In genomic region chr5:54611290-54611951, GRCh38 we compare ENCODE assay signal across 13 cellular contexts.
A peak's percentile ranks its signal among the peaks of the same experiment; 100 is the strongest.
DNase-seq lines count a peak whose midpoint lies in the region; ATAC-seq, FAIRE-seq and TF ChIP-seq lines count a peak whose summit lies in the region.
"Had no signal": no experiment of that assay in that cellular context is flagged by ENCODE, and none has a peak within 500 bp of the region (broad histone marks: within the 10 kb centered on the region; RNA-seq: fewer than 3 reads in every experiment).

No MANE protein-coding gene starts in this region.

- FAIRE-seq in HTR-8/SVneo (lab: Jason Lieb, UNC) = peak; percentile 54

- no peak overlapping the region for H3K4me3 Mint-ChIP-seq in CD8-positive, alpha-beta T cell
- peak overlapping the region; percentile 76 for H3K4me3 Mint-ChIP-seq in central memory CD8-positive, alpha-beta T cell
- H3K4me3 Mint-ChIP-seq: nephron had no signal

- H3K9me3 Mint-ChIP-seq in CD8-positive, alpha-beta T cell = peaks cover 5% of the 10 kb centered on the region
- peaks cover 10% of the 10 kb centered on the region for H3K9me3 Mint-ChIP-seq in central memory CD8-positive, alpha-beta T cell
- H3K9me3 Mint-ChIP-seq: nephron had no signal

- H3K27ac Mint-ChIP-seq in CD8-positive, alpha-beta T cell = peak overlapping the region; percentile 9
- H3K27ac Mint-ChIP-seq in central memory CD8-positive, alpha-beta T cell (ENCODE audit: low read depth) = peak overlapping the region; percentile 88
- H3K27ac Mint-ChIP-seq: nephron had no signal

- H3K27ac ChIP-seq in CD8-positive, alpha-beta T cell (ENCODE audit: low read depth, low read length) = no peak overlapping the region
- peak overlapping the region; percentile 89 for H3K27ac ChIP-seq in neutrophil
- no peak overlapping the region for H3K27ac ChIP-seq in stomach
- H3K27ac ChIP-seq: thyroid gland had no signal

- POLR2A ChIA-PET in CD8-positive, alpha-beta T cell (lab: Charles Lee) = interaction anchor here (0.6 to 1.9 kb wide), 6 partner anchors 12 to 263 kb away, joined by 3 to 16 read pairs (median 6); no protein-coding TSS in a partner anchor

- TF ChIP-seq EP300 in stomach (IDR thresholded peaks at IDR 0.05) = no peak

- H3K36me3 ChIP-seq in CD8-positive, alpha-beta T cell (ENCODE audit: insufficient read depth, low read length) = no peaks in the 10 kb centered on the region
- H3K36me3 ChIP-seq in neutrophil (no peaks in the 10 kb centered on the region), stomach (no peaks in the 10 kb centered on the region)
- H3K36me3 ChIP-seq: thyroid gland had no signal

- CTCF ChIA-PET in CD8-positive, alpha-beta T cell (lab: Charles Lee) = interaction anchor here (1.0 to 2.2 kb wide), 3 partner anchors 35 to 549 kb away, joined by 3 to 7 read pairs (median 4); partner anchors contain the start of gene GPX8

- ATAC-seq in CD8-positive, alpha-beta T cell = no peak
- ATAC-seq in central memory CD8-positive, alpha-beta T cell (replicated peaks; ENCODE audit: extremely low read depth, poor library complexity, severe bottlenecking) = no peak
- no peak for ATAC-seq in HG03108 (IDR thresholded peaks at IDR 0.05; ENCODE audit: unreplicated experiment)
- no peak for ATAC-seq in left lobe of liver

- H3K4me3 ChIP-seq in CD8-positive, alpha-beta T cell (ENCODE audit: low read depth, low read length) = no peak overlapping the region
- peak overlapping the region in 1 of 2 experiments; percentile 28 for H3K4me3 ChIP-seq in neutrophil (ENCODE audit: low read depth in 1 of 2, low read length in 1 of 2)
- H3K4me3 ChIP-seq in stomach = no peak overlapping the region
- H3K4me3 ChIP-seq: skin epidermis, thyroid gland had no signal

- H3K4me1 Mint-ChIP-seq in CD8-positive, alpha-beta T cell (ENCODE audit: low read depth) = peaks cover 27% of the 10 kb centered on the region
- H3K4me1 Mint-ChIP-seq in central memory CD8-positive, alpha-beta T cell = peaks cover 46% of the 10 kb centered on the region

- no peak for DNase-seq in CD8-positive, alpha-beta T cell
- DNase-seq in HTR-8/SVneo (ENCODE audit: insufficient read length, low spot score) (no peak), SHP77 treated with DMSO at 0.1 percent for 48 hours (lab: John Stamatoyannopoulos, UW) (no peak), left lobe of liver (ENCODE audit: low spot score) (no peak), stomach (no peak)
- DNase-seq in central memory CD8-positive, alpha-beta T cell (ENCODE audit: low spot score in 2 of 2) = no peak
- DNase-seq: Calu3, OCI-M1, thyroid gland had no signal

- no peaks in the 10 kb centered on the region for H3K36me3 Mint-ChIP-seq in CD8-positive, alpha-beta T cell
- H3K36me3 Mint-ChIP-seq in central memory CD8-positive, alpha-beta T cell (ENCODE audit: insufficient read depth) = peaks cover 3% of the 10 kb centered on the region

- no peaks in the 10 kb centered on the region for H3K9me3 ChIP-seq in CD8-positive, alpha-beta T cell (ENCODE audit: low read length)
- no peaks in the 10 kb centered on the region for H3K9me3 ChIP-seq in neutrophil
- H3K9me3 ChIP-seq in stomach = no peaks in the 10 kb centered on the region
- H3K9me3 ChIP-seq: thyroid gland had no signal

- WGBS in stomach, 5 donors = 46 to 79% (median 62%) methylated on average over 5 of the region's 5 CpGs

- no peak for TF ChIP-seq CTCF in CD8-positive, alpha-beta T cell (IDR thresholded peaks at IDR 0.05)
- TF ChIP-seq CTCF in neutrophil (IDR thresholded peaks at IDR 0.05) (no peak), stomach (IDR thresholded peaks at IDR 0.05) (no peak)

- H3K27me3 Mint-ChIP-seq in CD8-positive, alpha-beta T cell (ENCODE audit: low read depth) = no peaks in the 10 kb centered on the region
- H3K27me3 Mint-ChIP-seq in central memory CD8-positive, alpha-beta T cell = no peaks in the 10 kb centered on the region

- H3K27me3 ChIP-seq in CD8-positive, alpha-beta T cell (ENCODE audit: insufficient read depth, low read length) = no peaks in the 10 kb centered on the region
- no peaks in the 10 kb centered on the region for H3K27me3 ChIP-seq in neutrophil
- no peaks in the 10 kb centered on the region for H3K27me3 ChIP-seq in stomach
- H3K27me3 ChIP-seq: thyroid gland had no signal

- H3K4me1 ChIP-seq in CD8-positive, alpha-beta T cell (ENCODE audit: insufficient read depth, low read length) = peaks cover 21% of the 10 kb centered on the region
- peaks cover 74 to 83% of the 10 kb centered on the region in 2 experiments for H3K4me1 ChIP-seq in neutrophil (ENCODE audit: control insufficient read depth in 1 of 2, insufficient read depth in 1 of 2, low read depth in 1 of 2, low read length in 1 of 2)
- H3K4me1 ChIP-seq in stomach = peaks cover 12 to 38% (median 15%) of the 10 kb centered on the region in 4 donors

- TF ChIP-seq POLR2A in stomach (IDR thresholded peaks at IDR 0.05) = no peak

- intact Hi-C loops in CD8-positive, alpha-beta T cell (cut with DNase I, micrococcal nuclease) = loop anchor here in 1 of 2 experiments (2.0 kb wide), 1 partner anchor 35 kb away; no protein-coding TSS in a partner anchor
- intact Hi-C loops in stomach (cut with DNase I; ENCODE audit: low total_unique reads) = no loop called here
